Comparison of ENCODE assay signal across 8 cellular contexts in genomic region chr17:17729620-17730249, GRCh38. TPM values are rescaled to one million over a fixed set of nuclear protein-coding genes. Genes with fewer than 3 reads are reported as not detected.
DNase-seq lines count a peak whose midpoint lies in the region; ATAC-seq, FAIRE-seq and TF ChIP-seq lines count a peak whose summit lies in the region.

No MANE protein-coding gene starts in this region.

- peak; percentile 56 for TF ChIP-seq CTCF in A549 (IDR thresholded peaks at IDR 0.05)
- TF ChIP-seq CTCF in fibroblast of pulmonary artery (IDR thresholded peaks at IDR 0.05; ENCODE audit: low read length, missing control alignments), result peak; percentile 57
- TF ChIP-seq CTCF in sigmoid colon (IDR thresholded peaks at IDR 0.05), result peak; percentile 7 to 63 (median 52)

- H3K4me2 ChIP-seq in A549, result peak overlapping the region; percentile 61; the same call in 2 of the 3 replicates

- H3K27ac ChIP-seq in A549 (peak overlapping the region; percentile 30 to 79; a peak in 4 of 6 replicates), sigmoid colon (peak overlapping the region; percentile 21 to 75 (median 68))

- POLR2A ChIA-PET in A549 (lab: Yijun Ruan, JAX), result no interaction called here

- H3K4me3 ChIP-seq in A549 (no peak overlapping the region), fibroblast of pulmonary artery (replicated peaks; ENCODE audit: low read depth, low read length) (no peak overlapping the region), sigmoid colon (no peak overlapping the region)

- TF ChIP-seq POLR2A in A549 (IDR thresholded peaks at IDR 0.05; ENCODE audit: low read length) (no peak), sigmoid colon (IDR thresholded peaks at IDR 0.05) (no peak)

- peak; percentile 55 to 67 for TF ChIP-seq RAD21 in A549 (conservative IDR thresholded peaks at IDR 0.05 in 1 of 2, IDR thresholded peaks at IDR 0.05 in 1 of 2)

- peak; percentile 63 to 78 for ATAC-seq in A549

- peak; percentile 48 to 79 for DNase-seq in A549 (ENCODE audit: low read depth in 1 of 2, low spot score in 1 of 2)
- DNase-seq in GM19240 (ENCODE audit: insufficient read length, low spot score), result peak; percentile 69
- DNase-seq in NCI-H526 (lab: John Stamatoyannopoulos, UW), result peak; percentile 24 to 67
- DNase-seq in activated T-cell treated with anti-CD3 and anti-CD28 coated beads, Interleukin-2, amount 50 U/mL, for 1 hour, result peak; percentile 71
- DNase-seq in fibroblast of pulmonary artery (ENCODE audit: low read depth), result no peak
- DNase-seq in sigmoid colon, result no peak
- DNase-seq in NCI-H1048 (lab: John Stamatoyannopoulos, UW), result no peak
- DNase-seq in putamen (ENCODE audit: low spot score), result no peak

- peaks cover 82% of the 10 kb centered on the region for H3K4me1 ChIP-seq in A549
- H3K4me1 ChIP-seq in sigmoid colon, result peaks cover 0 to 74% (median 47%) of the 10 kb centered on the region in 4 donors

- H3K9me3 ChIP-seq in A549, result no peaks in the 10 kb centered on the region
- H3K9me3 ChIP-seq in sigmoid colon, result no peaks in the 10 kb centered on the region

- intact Hi-C loops in sigmoid colon (cut with DNase I), result no loop called here

- peak; percentile 76 for FAIRE-seq in A549 (lab: Jason Lieb, UNC)

- H3K27me3 ChIP-seq in sigmoid colon, result no peaks in the 10 kb centered on the region

- H3K36me3 ChIP-seq in sigmoid colon, result no peaks in the 10 kb centered on the region

- WGBS in A549 (ENCODE audit: missing lambda C conversion rate), result 54% methylated on average over 5 of the region's 5 CpGs
- WGBS in sigmoid colon, 2 donors, result 53 to 65% methylated on average over 5 of the region's 5 CpGs

- TF ChIP-seq EP300 in A549 (IDR thresholded peaks at IDR 0.05) (no peak), sigmoid colon (IDR thresholded peaks at IDR 0.05) (no peak)

- CTCF ChIA-PET in A549 (lab: Yijun Ruan, JAX), result interaction anchor here (0.7 to 3.6 kb wide), 22 partner anchors 10 to 190 kb away, joined by 3 to 32 read pairs (median 4); no protein-coding TSS in a partner anchor

TF ChIP-seq in A549, 52 proteins besides CTCF, POLR2A, EP300 and RAD21:
- TF ChIP-seq EHF (CRISPR knock-in tag; IDR thresholded peaks at IDR 0.05) (no peak), SMC3 (IDR thresholded peaks at IDR 0.05) (peak; percentile 48), CHD2 (IDR thresholded peaks at IDR 0.05; ENCODE audit: low read length, partially characterized antibody) (no peak), JUN (IDR thresholded peaks at IDR 0.05) (no peak)

RNA-seq across cellular contexts. Expression of gene RAI1, which starts 48.5 kb away (rescaled TPM):
- polyA plus RNA-seq in A549 (2011; rRNA removed) (3.5 and 7.1 TPM in 2 replicates), A549 (2017; fragmentation: RNase III; extraction: RNeasy Plus Mini Kit Qiagen cat#74134 plus additional on column Dnase treatment) (18.9 to 23.8 TPM (median 23.3 TPM) in 3 replicates), sigmoid colon (10 to 100 TPM in 1 of 3 donors, 1 to 10 TPM in 2; 1.8 to 14.2 (median 2.5) TPM)
- 7.1 and 11.2 TPM in 2 replicates for polyA plus RNA-seq in A549 (2012; cell fraction: cytosol; rRNA removed)
- 27.6 and 28.1 TPM in 2 replicates for polyA plus RNA-seq in A549 (2012; cell fraction: nucleus; rRNA removed)
- polyA minus RNA-seq in A549 (2011; rRNA and poly(A)+ RNA removed), result 5.7 and 9.7 TPM in 2 replicates
- 10 to 100 TPM in 2 of 4 donors, 1 to 10 TPM in 2; 7.4 to 31.9 (median 12.5) TPM for total RNA-seq in sigmoid colon

Comparison
In these comparisons a context has a peak if more than half of its experiments do, and no peak if none do; other contexts are left out.
1. DNase-seq: peak in A549 (2 of 2), GM19240 (single experiment), NCI-H526 (2 of 2) and activated T-cell treated with anti-CD3 and anti-CD28 coated beads, Interleukin-2, amount 50 U/mL, for 1 hour (single experiment); none in fibroblast of pulmonary artery (single experiment), sigmoid colon (single experiment), NCI-H1048 (single experiment) and putamen (single experiment).
2. Peak in every context shown above with its lines, with median percentiles within 50 percentile points of each other: CTCF ChIP-seq.